ENCODE assay signal across 12 cellular contexts in genomic region chr3:177491301-177492031, GRCh38.
DNase-seq lines count a peak whose midpoint lies in the region; ATAC-seq, FAIRE-seq and TF ChIP-seq lines count a peak whose summit lies in the region.
"Had no signal": no experiment of that assay in that cellular context is flagged by ENCODE, and none has a peak within 500 bp of the region (broad histone marks: within the 10 kb centered on the region; RNA-seq: fewer than 3 reads in every experiment).

No MANE protein-coding gene starts in this region.

- H3K9me3 Mint-ChIP-seq in osteocyte (ENCODE audit: unreplicated experiment), result no peaks in the 10 kb centered on the region

- H3K4me1 Mint-ChIP-seq in osteocyte (ENCODE audit: unreplicated experiment), result peaks cover 24% of the 10 kb centered on the region

- H3K4me3 Mint-ChIP-seq in osteocyte (ENCODE audit: unreplicated experiment), result peak overlapping the region; percentile 2
- H3K4me3 Mint-ChIP-seq: mesothelial cell of epicardium had no signal

- CTCF ChIA-PET in HEK293T (lab: Yijun Ruan, JAX), result no interaction called here

- H3K27ac Mint-ChIP-seq in osteocyte (ENCODE audit: unreplicated experiment), result peak overlapping the region; percentile 77

- in situ Hi-C loops in G401 (cut with HindIII; ENCODE audit: low sequenced_read_pairs), result no loop called here
- in situ Hi-C loops in SK-MEL-5 (cut with HindIII; ENCODE audit: low pct_unique_long_range_greater_than_20kb, low sequenced_read_pairs), result no loop called here

- POLR2A ChIA-PET in HEK293T (lab: Yijun Ruan, JAX), result no interaction called here

- DNase-seq in G401 (ENCODE audit: low spot score), result peak; percentile 28
- DNase-seq in SK-MEL-5 (ENCODE audit: low read depth, low spot score), result peak; percentile 100
- peak; percentile 95 for DNase-seq in globus pallidus (ENCODE audit: low spot score)
- DNase-seq in osteocyte (ENCODE audit: extremely low spot score, unreplicated experiment), result no peak
- no peak for DNase-seq in HEK293T (ENCODE audit: extremely low spot score)
- no peak for DNase-seq in D341Med (ENCODE audit: low spot score)
- DNase-seq in HTR-8/SVneo (ENCODE audit: insufficient read length, low spot score), result no peak
- DNase-seq: activated T-cell treated with anti-CD3 and anti-CD28 coated beads for 4 hours; effector memory CD4-positive, alpha-beta T cell; MM.1S had no signal

- peaks cover 3% of the 10 kb centered on the region for H3K36me3 Mint-ChIP-seq in osteocyte (ENCODE audit: unreplicated experiment)
- H3K36me3 Mint-ChIP-seq: mesothelial cell of epicardium had no signal

- TF ChIP-seq CTCF in osteocyte (IDR thresholded peaks at IDR 0.05), result no peak

- FAIRE-seq in HTR-8/SVneo (lab: Jason Lieb, UNC), result no peak

- no peak for ATAC-seq in HG03457 (IDR thresholded peaks at IDR 0.05; ENCODE audit: unreplicated experiment)

- H3K27me3 Mint-ChIP-seq in osteocyte (ENCODE audit: unreplicated experiment), result no peaks in the 10 kb centered on the region

TF ChIP-seq in HEK293T, 16 proteins besides CTCF, POLR2A, EP300 and RAD21:
- TF ChIP-seq FOXK2 (IDR thresholded peaks at IDR 0.05), result no peak
- TF ChIP-seq ZNF384 (IDR thresholded peaks at IDR 0.05), result no peak
- no peak for TF ChIP-seq ELF4 (IDR thresholded peaks at IDR 0.05)
- TF ChIP-seq LEF1 (IDR thresholded peaks at IDR 0.05; ENCODE audit: borderline replicate concordance), result no peak
- no peak for TF ChIP-seq HDGF (IDR thresholded peaks at IDR 0.05; ENCODE audit: borderline replicate concordance)
- TF ChIP-seq NFRKB (IDR thresholded peaks at IDR 0.05), result no peak
- no peak for TF ChIP-seq BHLHE40 (IDR thresholded peaks at IDR 0.05; ENCODE audit: borderline replicate concordance)
- TF ChIP-seq ARNT (IDR thresholded peaks at IDR 0.05), result no peak
- no peak for TF ChIP-seq FOXM1 (IDR thresholded peaks at IDR 0.05; ENCODE audit: borderline replicate concordance)
- no peak for TF ChIP-seq TARDBP (IDR thresholded peaks at IDR 0.05)
- no peak for TF ChIP-seq CTBP1 (IDR thresholded peaks at IDR 0.05; ENCODE audit: borderline replicate concordance)
- no peak for TF ChIP-seq SUZ12 (IDR thresholded peaks at IDR 0.05)
- no peak for TF ChIP-seq FOXA1 (IDR thresholded peaks at IDR 0.05)

Comparison
In these comparisons a context has a peak if more than half of its experiments do, and no peak if none do; other contexts are left out.
1. DNase-seq: peak in G401 (single experiment), SK-MEL-5 (single experiment) and globus pallidus (single experiment); none in osteocyte (single experiment), HEK293T (single experiment), D341Med (single experiment) and HTR-8/SVneo (single experiment).